In genomic region chr6:21785162-21785561, GRCh38 we compare ENCODE assay signal across 18 cellular contexts.
DNase-seq lines count a peak whose midpoint lies in the region; ATAC-seq, FAIRE-seq and TF ChIP-seq lines count a peak whose summit lies in the region.
"Had no signal": no experiment of that assay in that cellular context is flagged by ENCODE, and none has a peak within 500 bp of the region (broad histone marks: within the 10 kb centered on the region; RNA-seq: fewer than 3 reads in every experiment).

No MANE protein-coding gene starts in this region.

- no peaks in the 10 kb centered on the region for H3K27me3 ChIP-seq in mammary epithelial cell (ENCODE audit: insufficient read depth, low read length)
- H3K27me3 ChIP-seq in HUES64 (ENCODE audit: insufficient read depth, low read length), result no peaks in the 10 kb centered on the region
- H3K27me3 ChIP-seq in GM12878 (replicated peaks in 1 of 2; ENCODE audit: control insufficient read depth in 2 of 2, insufficient read depth in 2 of 2, low read length in 1 of 2), result no peaks in the 10 kb centered on the region
- no peaks in the 10 kb centered on the region for H3K27me3 ChIP-seq in trophoblast cell (ENCODE audit: insufficient read depth, low read length)
- H3K27me3 ChIP-seq in A673 (replicated peaks; ENCODE audit: insufficient read depth, low read depth, low read length, poor library complexity), result no peaks in the 10 kb centered on the region

- H3K18ac ChIP-seq in trophoblast cell (ENCODE audit: low read length), result no peak overlapping the region

- no peak overlapping the region for H4K91ac ChIP-seq in trophoblast cell (ENCODE audit: low read depth, low read length)

- no peak for TF ChIP-seq CTCF in MCF 10A (IDR thresholded peaks at IDR 0.05; ENCODE audit: unreplicated experiment)
- TF ChIP-seq CTCF in mammary epithelial cell (conservative IDR thresholded peaks at IDR 0.05 in 1 of 2, IDR thresholded peaks at IDR 0.05 in 1 of 2; ENCODE audit: extremely low read depth in 1 of 2, insufficient read depth in 1 of 2, low read depth in 1 of 2, low read length in 2 of 2), result no peak
- TF ChIP-seq CTCF in GM12878 (IDR thresholded peaks at IDR 0.05 in 2 of 3, conservative IDR thresholded peaks at IDR 0.05 in 1 of 3; ENCODE audit: control insufficient read depth in 2 of 3, extremely low read depth in 1 of 3, insufficient read depth in 1 of 3, low read depth in 3 of 3, low read length in 3 of 3), result no peak
- TF ChIP-seq CTCF in A673 (conservative IDR thresholded peaks at IDR 0.05; ENCODE audit: low read depth, low read length), result no peak

- H3K4me3 Mint-ChIP-seq in MCF 10A (ENCODE audit: unreplicated experiment), result no peak overlapping the region
- H3K4me3 Mint-ChIP-seq: CD4-positive, alpha-beta T cell; T-cell had no signal

- 100% methylated on average over 1 of the region's 1 CpG for WGBS in mammary epithelial cell (ENCODE audit: low coverage, missing lambda C conversion rate)
- 90% methylated on average over 1 of the region's 1 CpG for WGBS in HUES64
- WGBS in GM12878 (ENCODE audit: insufficient coverage, insufficient replicate concordance, low lambda C conversion rate, missing lambda C conversion rate), result 0% methylated on average over 1 of the region's 1 CpG
- no CpG with 5 or more reads among the region's 1 CpG for WGBS in trophoblast cell (ENCODE audit: extremely low coverage, insufficient coverage, insufficient read length)

- H3K4me1 ChIP-seq in mammary epithelial cell (ENCODE audit: insufficient read depth, low read length), result no peaks in the 10 kb centered on the region
- peaks cover 22% of the 10 kb centered on the region for H3K4me1 ChIP-seq in HUES64 (ENCODE audit: insufficient read depth, low read length)
- H3K4me1 ChIP-seq in GM12878 (ENCODE audit: control insufficient read depth, insufficient read depth, low read length), result no peaks in the 10 kb centered on the region
- H3K4me1 ChIP-seq in trophoblast cell (ENCODE audit: control insufficient read depth in 1 of 2, insufficient read depth in 2 of 2, low read length in 2 of 2), result no peaks in the 10 kb centered on the region
- no peaks in the 10 kb centered on the region for H3K4me1 ChIP-seq in A673 (ENCODE audit: insufficient read depth, low read length, poor library complexity, severe bottlenecking)

- no peak overlapping the region for H3K14ac ChIP-seq in trophoblast cell (ENCODE audit: low read length)

- H3K23ac ChIP-seq in trophoblast cell (ENCODE audit: low read length), result no peak overlapping the region

- no peak overlapping the region for H4K12ac ChIP-seq in trophoblast cell (ENCODE audit: low read depth, low read length)

- dilution Hi-C loops in mammary epithelial cell (cut with HindIII; ENCODE audit: low sequenced_read_pairs), result no loop called here

- POLR2A ChIA-PET in MCF 10A (lab: Yijun Ruan, JAX), result no interaction called here
- POLR2A ChIA-PET in GM12878 (lab: Charles Lee), result no interaction called here
- POLR2A ChIA-PET in A673 (lab: Charles Lee; ENCODE audit: low non-redundant PET), result no interaction called here

- no peak for FAIRE-seq in GM12878 (lab: Jason Lieb, UNC)
- FAIRE-seq: D721Med had no signal

- in situ Hi-C loops in mammary epithelial cell (cut with MboI; ENCODE audit: low sequenced_read_pairs in 2 of 2), result no loop called here
- in situ Hi-C loops in GM12878 (cut with MboI), result no loop called here

- intact Hi-C loops in MCF 10A (cut with micrococcal nuclease), result no loop called here
- intact Hi-C loops in mammary epithelial cell (cut with micrococcal nuclease), result no loop called here
- intact Hi-C loops in GM12878 (cut with micrococcal nuclease; ENCODE audit: unreplicated experiment), result no loop called here
- intact Hi-C loops in A673 (cut with micrococcal nuclease; ENCODE audit: unreplicated experiment), result no loop called here

- H3K4me2 ChIP-seq in mammary epithelial cell (ENCODE audit: insufficient read depth, low read depth, low read length) (no peak overlapping the region), GM12878 (ENCODE audit: control insufficient read depth, insufficient read depth) (no peak overlapping the region), trophoblast cell (ENCODE audit: low read length) (no peak overlapping the region)

- H3K27me3 Mint-ChIP-seq in MCF 10A (ENCODE audit: insufficient read depth, unreplicated experiment), result no peaks in the 10 kb centered on the region
- H3K27me3 Mint-ChIP-seq: CD4-positive, alpha-beta T cell; T-cell had no signal

- H2BK120ac ChIP-seq in trophoblast cell (ENCODE audit: insufficient read depth, low read length, poor library complexity), result no peak overlapping the region

- H3K79me2 ChIP-seq in mammary epithelial cell (ENCODE audit: insufficient read depth, low read length) (no peaks in the 10 kb centered on the region), GM12878 (ENCODE audit: control insufficient read depth, insufficient read depth, low read length) (no peaks in the 10 kb centered on the region), trophoblast cell (ENCODE audit: control insufficient read depth, insufficient read depth, low read length, poor library complexity) (no peaks in the 10 kb centered on the region)

- TF ChIP-seq POLR2A in GM12878 (IDR thresholded peaks at IDR 0.05; ENCODE audit: low read depth, low read length), result no peak

- H3K27ac ChIP-seq in mammary epithelial cell (ENCODE audit: insufficient read depth, low read depth, low read length) (no peak overlapping the region), HUES64 (ENCODE audit: low read depth, low read length) (0 out of 2 replicates have a peak overlapping the region, but pooled peaks have one; percentile 15), GM12878 (ENCODE audit: control insufficient read depth, insufficient read depth) (no peak overlapping the region), trophoblast cell (ENCODE audit: low read depth, low read length) (no peak overlapping the region), A673 (ENCODE audit: low read depth, low read length, poor library complexity, severe bottlenecking) (no peak overlapping the region)
- H3K27ac ChIP-seq: SK-N-MC had no signal

- H3K36me3 ChIP-seq in mammary epithelial cell (ENCODE audit: insufficient read depth, low read length), result no peaks in the 10 kb centered on the region
- peaks cover 10% of the 10 kb centered on the region; the same call in 1 of the 2 replicates for H3K36me3 ChIP-seq in HUES64 (ENCODE audit: insufficient read depth, low read length)
- no peaks in the 10 kb centered on the region for H3K36me3 ChIP-seq in GM12878 (ENCODE audit: control insufficient read depth in 2 of 2, insufficient read depth in 2 of 2, low read length in 1 of 2)
- H3K36me3 ChIP-seq in trophoblast cell (ENCODE audit: control insufficient read depth in 1 of 2, insufficient read depth in 2 of 2, low read length in 2 of 2), result peaks cover 0 to 7% of the 10 kb centered on the region in 2 experiments
- no peaks in the 10 kb centered on the region for H3K36me3 ChIP-seq in A673 (ENCODE audit: insufficient read depth, low read length, poor library complexity, severe bottlenecking)

- no peaks in the 10 kb centered on the region for H3K36me3 Mint-ChIP-seq in MCF 10A (ENCODE audit: insufficient read depth, unreplicated experiment)
- H3K36me3 Mint-ChIP-seq: T-cell had no signal

- H3K9me3 ChIP-seq in mammary epithelial cell (replicated peaks; ENCODE audit: insufficient read depth, low read length) (no peaks in the 10 kb centered on the region), HUES64 (ENCODE audit: insufficient read depth, low read depth, low read length) (no peaks in the 10 kb centered on the region), GM12878 (replicated peaks; ENCODE audit: control insufficient read depth, insufficient read depth, low read length) (no peaks in the 10 kb centered on the region), trophoblast cell (ENCODE audit: insufficient read depth, low read depth, low read length) (no peaks in the 10 kb centered on the region), A673 (ENCODE audit: low read depth, low read length, poor library complexity, severe bottlenecking) (no peaks in the 10 kb centered on the region)

- H3K9ac ChIP-seq in mammary epithelial cell (ENCODE audit: insufficient read depth, low read length) (no peak overlapping the region), HUES64 (ENCODE audit: low read depth, low read length) (no peak overlapping the region), GM12878 (ENCODE audit: control insufficient read depth, insufficient read depth, low read length) (no peak overlapping the region), trophoblast cell (ENCODE audit: low read length) (no peak overlapping the region)

- RAD21 ChIA-PET in GM12878 (lab: Charles Lee; ENCODE audit: unreplicated experiment), result no interaction called here

- H2AFZ ChIP-seq in mammary epithelial cell (ENCODE audit: low read depth, low read length) (no peak overlapping the region), GM12878 (ENCODE audit: control insufficient read depth, low read depth, low read length) (no peak overlapping the region), trophoblast cell (ENCODE audit: insufficient read depth, low read length, poor library complexity) (no peak overlapping the region)

- peak; percentile 36 for ATAC-seq in GM12878
- ATAC-seq: T-cell had no signal

- H3K9me3 Mint-ChIP-seq in MCF 10A (ENCODE audit: unreplicated experiment), result no peaks in the 10 kb centered on the region
- H3K9me3 Mint-ChIP-seq: CD4-positive, alpha-beta T cell; T-cell had no signal

- H4K8ac ChIP-seq in trophoblast cell (ENCODE audit: low read depth, low read length), result no peak overlapping the region

- peak overlapping the region; percentile 37 for H3K27ac Mint-ChIP-seq in MCF 10A (ENCODE audit: low read depth, unreplicated experiment)
- H3K27ac Mint-ChIP-seq: CD4-positive, alpha-beta T cell had no signal

- no peaks in the 10 kb centered on the region for H4K20me1 ChIP-seq in mammary epithelial cell (ENCODE audit: insufficient read depth, low read length)
- H4K20me1 ChIP-seq in GM12878 (ENCODE audit: control insufficient read depth, insufficient read depth), result no peaks in the 10 kb centered on the region

- H3K4ac ChIP-seq in trophoblast cell (ENCODE audit: low read depth, low read length), result no peak overlapping the region

- no peak overlapping the region for H2AK5ac ChIP-seq in trophoblast cell (ENCODE audit: low read length)

- TF ChIP-seq EP300 in GM12878 (IDR thresholded peaks at IDR 0.05; ENCODE audit: borderline replicate concordance in 1 of 2, control insufficient read depth in 1 of 2, low read depth in 2 of 2, low read length in 2 of 2), result no peak

- no peak overlapping the region for H3K4me3 ChIP-seq in mammary epithelial cell (replicated peaks in 1 of 3; ENCODE audit: insufficient read depth in 1 of 3, low read depth in 2 of 3, low read length in 3 of 3)
- H3K4me3 ChIP-seq in HUES64 (ENCODE audit: low read length), result no peak overlapping the region
- no peak overlapping the region for H3K4me3 ChIP-seq in GM12878
- no peak overlapping the region for H3K4me3 ChIP-seq in trophoblast cell (ENCODE audit: low read depth, low read length)
- no peak overlapping the region for H3K4me3 ChIP-seq in A673 (ENCODE audit: low read depth, low read length, poor library complexity, severe bottlenecking)
- H3K4me3 ChIP-seq: SK-N-MC had no signal

- peak overlapping the region; percentile 1 for H2BK12ac ChIP-seq in trophoblast cell (ENCODE audit: low read length)

- SMC1A ChIA-PET in GM12878 (lab: Charles Lee; ENCODE audit: uncharacterized antibody, unreplicated experiment), result interaction anchor here (0.6 kb wide), 1 partner anchor 1361 kb away, joined by 3 read pairs; no protein-coding TSS in a partner anchor

- CTCF ChIA-PET in MCF 10A (lab: Yijun Ruan, JAX) (interaction anchor here (0.6 kb wide), 1 partner anchor 824 kb away, joined by 3 read pairs; no protein-coding TSS in a partner anchor), mammary epithelial cell (lab: Charles Lee; ENCODE audit: low non-redundant PET) (no interaction called here), GM12878 (lab: Yijun Ruan, JAX) (no interaction called here), A673 (lab: Charles Lee) (no interaction called here)

- no TSS peak for BruUV-seq in MCF 10A (replicated peaks; lab: Mats Ljungman, UMichigan)
- BruUV-seq in mammary epithelial cell (replicated peaks; lab: Mats Ljungman, UMichigan), result no TSS peak
- no TSS peak for BruUV-seq in GM12878 (replicated peaks; lab: Mats Ljungman, UMichigan)
- no TSS peak for BruUV-seq in A673 (replicated peaks; lab: Mats Ljungman, UMichigan)

- H3K79me1 ChIP-seq in trophoblast cell (ENCODE audit: low read length), result no peaks in the 10 kb centered on the region

- H2BK5ac ChIP-seq in trophoblast cell (ENCODE audit: low read depth, low read length, poor library complexity), result no peak overlapping the region

- DNase-seq in MCF 10A (ENCODE audit: unreplicated experiment) (no peak), mammary epithelial cell (no peak), GM12878 (ENCODE audit: low read depth, low spot score) (no peak), trophoblast cell (no peak), A673 (ENCODE audit: low spot score) (no peak)
- no peak for DNase-seq in activated CD4-positive, alpha-beta T cell treated with anti-CD3 and anti-CD28 coated beads, Interleukin-2, amount 50 U/mL, for 4 hours
- DNase-seq: ACHN; CD4-positive, alpha-beta T cell; H7; KG1; MM.1S; NCI-H187 treated with DMSO at 0.1 percent for 48 hours; NCI-H2171; OCI-M1; T-cell had no signal

- no peaks in the 10 kb centered on the region for H3K4me1 Mint-ChIP-seq in MCF 10A (ENCODE audit: insufficient read depth, unreplicated experiment)

- TF ChIP-seq RAD21 in GM12878 (IDR thresholded peaks at IDR 0.05; ENCODE audit: insufficient read depth, low read depth, low read length), result no peak
